In genomic region chr10:38355997-38356926, GRCh38 we compare ENCODE assay signal across 8 cellular contexts.
A peak's percentile ranks its signal among the peaks of the same experiment; 100 is the strongest.
DNase-seq lines count a peak whose midpoint lies in the region; ATAC-seq and TF ChIP-seq lines count a peak whose summit lies in the region.
"Not testable (repeated sequence)": the region's sequence is repeated elsewhere in the genome, so short reads cannot be mapped to it uniquely, and the experiment has no call there.

No MANE protein-coding gene starts in this region.

- DNase-seq in EL (peak; percentile 65), H4 (ENCODE audit: low spot score) (peak; percentile 41), LHCN-M2 (ENCODE audit: low read depth) (peak; percentile 34), fibroblast of mammary gland (ENCODE audit: low read depth) (peak; percentile 51)
- not testable (repeated sequence) for DNase-seq in RWPE1 (ENCODE audit: low spot score)
- peak; percentile 82 for DNase-seq in activated T-helper 2 cell treated with anti-CD3 and anti-CD28 coated beads, Interferon-gamma antibody, Interleukin-2, Interleukin-4, amounts not matched to agents 10 μg/mL and 5 μg/mL and 100 μg/mL, durations not matched to agents 14 hours and 24 hours and 36 hours (ENCODE audit: low spot score)

- not testable (repeated sequence) for H3K36me3 Mint-ChIP-seq in activated T-helper 2 cell treated with anti-CD3 and anti-CD28 coated beads, Interferon-gamma antibody, Interleukin-2, Interleukin-4, amounts not matched to agents 10 μg/mL and 5 μg/mL and 100 μg/mL, durations not matched to agents 14 hours and 24 hours and 36 hours (ENCODE audit: low read depth); nephron (ENCODE audit: low read depth); stimulated activated memory B cell treated with anti-CD40 and anti-IgM and Interleukin-4, amounts not matched to agents 10 μg/mL and 1 μg/mL and 100 μg/mL, for 72 hours

- intact Hi-C loops in activated T-helper 2 cell treated with anti-CD3 and anti-CD28 coated beads, Interferon-gamma antibody, Interleukin-2, Interleukin-4, amounts not matched to agents 10 μg/mL and 5 μg/mL and 100 μg/mL, durations not matched to agents 14 hours and 24 hours and 36 hours (cut with micrococcal nuclease) = loop anchor here (5.0 kb wide), 1 partner anchor 499 kb away; the partner anchor contains the start of gene ZNF248

- ATAC-seq in stimulated activated memory B cell treated with anti-CD40 and anti-IgM and Interleukin-4, amounts not matched to agents 10 μg/mL and 1 μg/mL and 100 μg/mL, for 72 hours = peak; percentile 100

- H3K27me3 Mint-ChIP-seq in activated T-helper 2 cell treated with anti-CD3 and anti-CD28 coated beads, Interferon-gamma antibody, Interleukin-2, Interleukin-4, amounts not matched to agents 10 μg/mL and 5 μg/mL and 100 μg/mL, durations not matched to agents 14 hours and 24 hours and 36 hours (ENCODE audit: low read depth); nephron (ENCODE audit: low read depth); stimulated activated memory B cell treated with anti-CD40 and anti-IgM and Interleukin-4, amounts not matched to agents 10 μg/mL and 1 μg/mL and 100 μg/mL, for 72 hours: not testable (repeated sequence)

- CTCF ChIA-PET in RWPE1 (lab: Yijun Ruan, JAX) = not testable (repeated sequence)

- H3K27ac Mint-ChIP-seq in activated T-helper 2 cell treated with anti-CD3 and anti-CD28 coated beads, Interferon-gamma antibody, Interleukin-2, Interleukin-4, amounts not matched to agents 10 μg/mL and 5 μg/mL and 100 μg/mL, durations not matched to agents 14 hours and 24 hours and 36 hours = peak overlapping the region; percentile 99
- peak overlapping the region in 2 of 3 experiments; percentile 29 to 81 for H3K27ac Mint-ChIP-seq in nephron
- peak overlapping the region; percentile 96 for H3K27ac Mint-ChIP-seq in stimulated activated memory B cell treated with anti-CD40 and anti-IgM and Interleukin-4, amounts not matched to agents 10 μg/mL and 1 μg/mL and 100 μg/mL, for 72 hours

- not testable (repeated sequence) for TF ChIP-seq CTCF in RWPE1 (conservative IDR thresholded peaks at IDR 0.05; ENCODE audit: low read depth); fibroblast of mammary gland (conservative IDR thresholded peaks at IDR 0.05; ENCODE audit: control insufficient read depth, insufficient read depth, low read depth, low read length); nephron (IDR thresholded peaks at IDR 0.05; ENCODE audit: unreplicated experiment in 3 of 3)

- peak overlapping the region; percentile 54 for H3K4me3 ChIP-seq in fibroblast of mammary gland (ENCODE audit: control insufficient read depth, low read depth, low read length)

- H3K9me3 Mint-ChIP-seq in activated T-helper 2 cell treated with anti-CD3 and anti-CD28 coated beads, Interferon-gamma antibody, Interleukin-2, Interleukin-4, amounts not matched to agents 10 μg/mL and 5 μg/mL and 100 μg/mL, durations not matched to agents 14 hours and 24 hours and 36 hours; nephron; stimulated activated memory B cell treated with anti-CD40 and anti-IgM and Interleukin-4, amounts not matched to agents 10 μg/mL and 1 μg/mL and 100 μg/mL, for 72 hours: not testable (repeated sequence)

- peak overlapping the region; percentile 84 for H3K27ac ChIP-seq in RWPE1

- POLR2A ChIA-PET in RWPE1 (lab: Yijun Ruan, JAX; ENCODE audit: low non-redundant PET) = not testable (repeated sequence)

- H3K4me3 Mint-ChIP-seq in activated T-helper 2 cell treated with anti-CD3 and anti-CD28 coated beads, Interferon-gamma antibody, Interleukin-2, Interleukin-4, amounts not matched to agents 10 μg/mL and 5 μg/mL and 100 μg/mL, durations not matched to agents 14 hours and 24 hours and 36 hours (ENCODE audit: low read depth) = peak overlapping the region; percentile 96
- H3K4me3 Mint-ChIP-seq in nephron = peak overlapping the region; percentile 88 to 93 (median 92)
- peak overlapping the region; percentile 86 for H3K4me3 Mint-ChIP-seq in stimulated activated memory B cell treated with anti-CD40 and anti-IgM and Interleukin-4, amounts not matched to agents 10 μg/mL and 1 μg/mL and 100 μg/mL, for 72 hours

- not testable (repeated sequence) for H3K4me1 Mint-ChIP-seq in activated T-helper 2 cell treated with anti-CD3 and anti-CD28 coated beads, Interferon-gamma antibody, Interleukin-2, Interleukin-4, amounts not matched to agents 10 μg/mL and 5 μg/mL and 100 μg/mL, durations not matched to agents 14 hours and 24 hours and 36 hours (ENCODE audit: low read depth); nephron; stimulated activated memory B cell treated with anti-CD40 and anti-IgM and Interleukin-4, amounts not matched to agents 10 μg/mL and 1 μg/mL and 100 μg/mL, for 72 hours
